In genomic region chr17:58082870-58083490, GRCh38 we compare ENCODE assay signal across 8 cellular contexts. TPM values are rescaled to one million over a fixed set of nuclear protein-coding genes. Genes with fewer than 3 reads are reported as not detected.
DNase-seq lines count a peak whose midpoint lies in the region; ATAC-seq and TF ChIP-seq lines count a peak whose summit lies in the region.

Gene DYNLL2 (plus strand): TSS chr17:58083419. CDS start chr17:58087091, 3,672 bp downstream.

- H3K9me3 Mint-ChIP-seq in activated CD4-positive, alpha-beta T cell treated with anti-CD3 and anti-CD28 coated beads for 36 hours (ENCODE audit: low read depth): no peaks in the 10 kb centered on the region
- no peaks in the 10 kb centered on the region for H3K9me3 Mint-ChIP-seq in chondrocyte (ENCODE audit: low read depth)

- peak within 1 kb of the TSS; percentile 83 for H3K4me3 Mint-ChIP-seq in activated CD4-positive, alpha-beta T cell treated with anti-CD3 and anti-CD28 coated beads for 36 hours
- H3K4me3 Mint-ChIP-seq in chondrocyte (ENCODE audit: unreplicated experiment): peak within 1 kb of the TSS; percentile 80

- CTCF ChIA-PET in activated CD4-positive, alpha-beta T cell treated with anti-CD3 and anti-CD28 coated beads for 36 hours (lab: Charles Lee): interaction anchor here (0.8 kb wide), 1 partner anchor 13 kb away, joined by 3 read pairs; no protein-coding TSS in a partner anchor

- DNase-seq in AG08396 (ENCODE audit: low spot score) (peak; percentile 99), NCI-H460 (ENCODE audit: extremely low read depth, low read depth) (peak; percentile 86), chondrocyte (ENCODE audit: low spot score) (no peak), kidney glomerular epithelial cell (lab: John Stamatoyannopoulos, UW) (peak; percentile 76)
- DNase-seq in activated CD4-positive, alpha-beta T cell treated with anti-CD3 and anti-CD28 coated beads for 36 hours: peak; percentile 95
- peak; percentile 84 to 90 for DNase-seq in stimulated activated CD4-positive, alpha-beta T cell treated with anti-CD3 and anti-CD28 coated beads, Interleukin-15, amount 100 ng/mL, for 48 hours (ENCODE audit: low read depth in 2 of 2)

- peaks cover 35% of the 10 kb centered on the region for H3K4me1 Mint-ChIP-seq in activated CD4-positive, alpha-beta T cell treated with anti-CD3 and anti-CD28 coated beads for 36 hours
- H3K4me1 Mint-ChIP-seq in chondrocyte (ENCODE audit: low read depth): peaks cover 18% of the 10 kb centered on the region

- intact Hi-C loops in activated CD4-positive, alpha-beta T cell treated with anti-CD3 and anti-CD28 coated beads for 36 hours (cut with DNase I, micrococcal nuclease): loop anchor here in 1 of 2 experiments (1.0 to 10.0 kb wide), 9 partner anchors 76 to 1248 kb away; partner anchors contain the start of genes AKAP1, C17orf67, DGKE and MKS1

- TF ChIP-seq CTCF in chondrocyte (IDR thresholded peaks at IDR 0.05): no peak

- POLR2A ChIA-PET in activated CD4-positive, alpha-beta T cell treated with anti-CD3 and anti-CD28 coated beads for 36 hours (lab: Charles Lee): interaction anchor here (0.6 to 2.5 kb wide), 5 partner anchors 9 to 84 kb away, joined by 3 to 17 read pairs (median 3); partner anchors contain the start of gene SRSF1

- H3K27ac Mint-ChIP-seq in activated CD4-positive, alpha-beta T cell treated with anti-CD3 and anti-CD28 coated beads for 36 hours: peak within 1 kb of the TSS; percentile 79
- H3K27ac Mint-ChIP-seq in chondrocyte (ENCODE audit: unreplicated experiment): peak within 1 kb of the TSS; percentile 70

- no peaks in the 10 kb centered on the region for H3K27me3 Mint-ChIP-seq in activated CD4-positive, alpha-beta T cell treated with anti-CD3 and anti-CD28 coated beads for 36 hours
- H3K27me3 Mint-ChIP-seq in chondrocyte (ENCODE audit: low read depth): peaks cover 17% of the 10 kb centered on the region

- H3K36me3 Mint-ChIP-seq in activated CD4-positive, alpha-beta T cell treated with anti-CD3 and anti-CD28 coated beads for 36 hours (ENCODE audit: low read depth): peaks cover 27% of the 10 kb centered on the region
- peaks cover 4% of the 10 kb centered on the region for H3K36me3 Mint-ChIP-seq in chondrocyte (ENCODE audit: low read depth)

- ATAC-seq in GM19035 (IDR thresholded peaks at IDR 0.05; ENCODE audit: unreplicated experiment): peak; percentile 72
- ATAC-seq in HG03354 (IDR thresholded peaks at IDR 0.05; ENCODE audit: poor library complexity, severe bottlenecking, unreplicated experiment): peak; percentile 68
- ATAC-seq in activated CD4-positive, alpha-beta T cell treated with anti-CD3 and anti-CD28 coated beads for 36 hours: peak; percentile 89

RNA-seq across cellular contexts. Expression of gene DYNLL2, which starts in this region (rescaled TPM):
- total RNA-seq in NCI-H460 (2014; rRNA removed; shearing (Covaris generic)): 7.3 and 9.8 TPM in 2 replicates
- 4.4 and 5.5 TPM in 2 replicates for polyA plus RNA-seq in NCI-H460 (2014; cell fraction: nucleus; rRNA removed)
- total RNA-seq in activated CD4-positive, alpha-beta T cell treated with anti-CD3 and anti-CD28 coated beads for 36 hours: 10 to 100 TPM; 21.3 to 28.3 TPM
- 15.7 to 17.1 TPM (median 16.0 TPM) in 3 replicates for total RNA-seq in chondrocyte
